ENCODE assay signal across 22 cellular contexts in the genomic region with DNA sequence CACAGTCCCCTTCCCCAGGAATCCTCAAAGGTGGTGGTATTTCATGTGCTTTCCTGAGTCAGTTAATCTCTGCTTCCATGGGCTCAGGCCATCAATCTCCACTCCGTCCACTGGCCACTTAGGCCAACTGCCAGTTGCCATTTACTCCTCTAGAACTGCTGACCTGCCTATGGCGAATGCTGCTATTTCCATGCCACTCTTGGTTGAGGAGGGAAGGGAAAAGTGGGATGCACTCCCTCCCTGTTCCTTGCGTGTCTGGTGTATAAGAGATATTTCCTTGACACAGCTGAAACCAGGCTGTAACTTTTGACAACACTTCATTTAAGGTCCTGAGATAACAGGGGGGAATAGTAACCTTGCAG.
DNase-seq lines count a peak whose midpoint lies in the region; ATAC-seq and TF ChIP-seq lines count a peak whose summit lies in the region.
"Had no signal": no experiment of that assay in that cellular context is flagged by ENCODE, and none has a peak within 500 bp of the region (broad histone marks: within the 10 kb centered on the region; RNA-seq: fewer than 3 reads in every experiment).

No MANE protein-coding gene starts in this region.

- no peaks in the 10 kb centered on the region for H3K79me2 ChIP-seq in SK-N-SH (ENCODE audit: insufficient read depth)
- H3K79me2 ChIP-seq in fibroblast of lung (ENCODE audit: control insufficient read depth, insufficient read depth, low read length): no peaks in the 10 kb centered on the region

- no peak for TF ChIP-seq RAD21 in SK-N-SH (IDR thresholded peaks at IDR 0.05; ENCODE audit: low read length)

- 0 out of 2 replicates have a peak overlapping the region, but pooled peaks have one; percentile 14 for H3K4me2 ChIP-seq in SK-N-SH
- H3K4me2 ChIP-seq in fibroblast of lung (ENCODE audit: extremely low read depth, insufficient read depth, low read length): no peak overlapping the region
- H3K4me2 ChIP-seq: GM23338 had no signal

- TF ChIP-seq POLR2A in spleen (IDR thresholded peaks at IDR 0.05): no peak

- H3K9me3 Mint-ChIP-seq in activated naive CD4-positive, alpha-beta T cell treated with anti-CD3 and anti-CD28 coated beads, Interleukin-2, amount 50 U/mL, for 24 hours: no peaks in the 10 kb centered on the region
- no peaks in the 10 kb centered on the region for H3K9me3 Mint-ChIP-seq in activated naive CD4-positive, alpha-beta T cell treated with anti-CD3 and anti-CD28 coated beads for 36 hours
- no peaks in the 10 kb centered on the region for H3K9me3 Mint-ChIP-seq in Calu3 (ENCODE audit: low read depth, unreplicated experiment)
- H3K9me3 Mint-ChIP-seq in activated CD8-positive, alpha-beta T cell treated with anti-CD3 and anti-CD28 coated beads for 36 hours: no peaks in the 10 kb centered on the region
- H3K9me3 Mint-ChIP-seq: GM23338 had no signal

- H3K4me3 Mint-ChIP-seq in activated naive CD4-positive, alpha-beta T cell treated with anti-CD3 and anti-CD28 coated beads, Interleukin-2, amount 50 U/mL, for 24 hours: no peak overlapping the region
- no peak overlapping the region for H3K4me3 Mint-ChIP-seq in activated naive CD4-positive, alpha-beta T cell treated with anti-CD3 and anti-CD28 coated beads for 36 hours
- no peak overlapping the region for H3K4me3 Mint-ChIP-seq in Calu3 (ENCODE audit: low read depth, unreplicated experiment)
- H3K4me3 Mint-ChIP-seq in activated CD8-positive, alpha-beta T cell treated with anti-CD3 and anti-CD28 coated beads for 36 hours: no peak overlapping the region
- H3K4me3 Mint-ChIP-seq: CD4-positive, CD25-positive, alpha-beta regulatory T cell; GM23338 had no signal

- no peaks in the 10 kb centered on the region for H3K36me3 Mint-ChIP-seq in activated naive CD4-positive, alpha-beta T cell treated with anti-CD3 and anti-CD28 coated beads, Interleukin-2, amount 50 U/mL, for 24 hours
- no peaks in the 10 kb centered on the region for H3K36me3 Mint-ChIP-seq in activated naive CD4-positive, alpha-beta T cell treated with anti-CD3 and anti-CD28 coated beads for 36 hours (ENCODE audit: low read depth)
- H3K36me3 Mint-ChIP-seq in Calu3 (ENCODE audit: insufficient read depth, unreplicated experiment): no peaks in the 10 kb centered on the region
- no peaks in the 10 kb centered on the region for H3K36me3 Mint-ChIP-seq in activated CD8-positive, alpha-beta T cell treated with anti-CD3 and anti-CD28 coated beads for 36 hours (ENCODE audit: low read depth)
- H3K36me3 Mint-ChIP-seq: CD4-positive, CD25-positive, alpha-beta regulatory T cell had no signal

- no peaks in the 10 kb centered on the region for H3K36me3 ChIP-seq in SK-N-SH (replicated peaks in 1 of 2; ENCODE audit: control insufficient read depth in 1 of 2, insufficient read depth in 2 of 2, low read length in 1 of 2)
- H3K36me3 ChIP-seq in fibroblast of lung (ENCODE audit: control insufficient read depth, insufficient read depth, low read length): no peaks in the 10 kb centered on the region
- H3K36me3 ChIP-seq in spleen: no peaks in the 10 kb centered on the region
- H3K36me3 ChIP-seq: BE2C had no signal

- BruUV-seq in Calu3 (replicated peaks; lab: Mats Ljungman, UMichigan): no TSS peak

- H3K27me3 ChIP-seq in SK-N-SH (ENCODE audit: insufficient read depth): no peaks in the 10 kb centered on the region
- no peaks in the 10 kb centered on the region for H3K27me3 ChIP-seq in fibroblast of lung (ENCODE audit: control insufficient read depth, insufficient read depth, low read length)
- peaks cover 0 to 4% (median 0%) of the 10 kb centered on the region in 7 donors for H3K27me3 ChIP-seq in spleen (replicated peaks in 1 of 7)
- H3K27me3 ChIP-seq: BE2C had no signal

- no peak overlapping the region for H3K4me3 ChIP-seq in SK-N-SH (ENCODE audit: low read depth in 2 of 2, low read length in 1 of 2)
- H3K4me3 ChIP-seq in fibroblast of lung (replicated peaks in 1 of 4; ENCODE audit: control extremely low read depth in 1 of 4, insufficient read depth in 1 of 4, low read depth in 3 of 4, low read length in 4 of 4): no peak overlapping the region
- no peak overlapping the region for H3K4me3 ChIP-seq in foreskin fibroblast (ENCODE audit: low read depth in 1 of 2, low read length in 2 of 2)
- H3K4me3 ChIP-seq in spleen: no peak overlapping the region
- H3K4me3 ChIP-seq: GM23338 had no signal

- 79% methylated on average over 3 of the region's 3 CpGs for WGBS in SK-N-SH (ENCODE audit: low lambda C conversion rate)
- 87 to 96% (median 91%) methylated on average over 3 of the region's 3 CpGs for WGBS in spleen, 5 donors

- H3K27ac ChIP-seq in SK-N-SH (ENCODE audit: low read depth in 2 of 2, low read length in 1 of 2) (peak overlapping the region in 1 of 2 experiments; percentile 81; a peak in 2 of 4 replicates), fibroblast of lung (ENCODE audit: insufficient read depth, low read length) (peak overlapping the region; percentile 35), spleen (no peak overlapping the region)
- H3K27ac ChIP-seq: 22Rv1 had no signal

- H3F3A ChIP-seq in SK-N-SH (replicated peaks; ENCODE audit: insufficient read depth): peaks cover 18% of the 10 kb centered on the region

- POLR2A ChIA-PET in SK-N-SH (lab: Yijun Ruan, JAX): no interaction called here
- POLR2A ChIA-PET in activated CD8-positive, alpha-beta T cell treated with anti-CD3 and anti-CD28 coated beads for 36 hours (lab: Charles Lee): no interaction called here

- H3K4me1 ChIP-seq in SK-N-SH (ENCODE audit: control insufficient read depth in 1 of 2, insufficient read depth in 2 of 2, low read depth in 1 of 2, low read length in 1 of 2) (peaks cover 5 to 30% of the 10 kb centered on the region in 2 experiments; a peak in 3 of 4 replicates), fibroblast of lung (ENCODE audit: control insufficient read depth, extremely low read depth, insufficient read depth, low read length) (peaks cover 14% of the 10 kb centered on the region), spleen (peaks cover 0 to 39% (median 0%) of the 10 kb centered on the region in 6 donors)
- H3K4me1 ChIP-seq: BE2C had no signal

- no peak for TF ChIP-seq CTCF in SK-N-SH (IDR thresholded peaks at IDR 0.05)
- no peak for TF ChIP-seq CTCF in fibroblast of lung (conservative IDR thresholded peaks at IDR 0.05 in 1 of 2, IDR thresholded peaks at IDR 0.05 in 1 of 2; ENCODE audit: low read depth in 1 of 2, low read length in 2 of 2)
- TF ChIP-seq CTCF in Calu3 (IDR thresholded peaks at IDR 0.05; ENCODE audit: unreplicated experiment): no peak
- TF ChIP-seq CTCF in foreskin fibroblast (IDR thresholded peaks at IDR 0.05; ENCODE audit: low read depth, low read length): no peak
- TF ChIP-seq CTCF in activated CD8-positive, alpha-beta T cell treated with anti-CD3 and anti-CD28 coated beads for 36 hours (IDR thresholded peaks at IDR 0.05): no peak
- TF ChIP-seq CTCF in spleen (IDR thresholded peaks at IDR 0.05 in 8 of 11, conservative IDR thresholded peaks at IDR 0.05 in 3 of 11): no peak

- H3K9me2 ChIP-seq in SK-N-SH: no peaks in the 10 kb centered on the region

- peaks cover 35% of the 10 kb centered on the region for H3K4me1 Mint-ChIP-seq in activated naive CD4-positive, alpha-beta T cell treated with anti-CD3 and anti-CD28 coated beads, Interleukin-2, amount 50 U/mL, for 24 hours
- H3K4me1 Mint-ChIP-seq in activated naive CD4-positive, alpha-beta T cell treated with anti-CD3 and anti-CD28 coated beads for 36 hours (ENCODE audit: low read depth): peaks cover 33% of the 10 kb centered on the region
- H3K4me1 Mint-ChIP-seq in Calu3 (ENCODE audit: low read depth, unreplicated experiment): peaks cover 13% of the 10 kb centered on the region
- H3K4me1 Mint-ChIP-seq in activated CD8-positive, alpha-beta T cell treated with anti-CD3 and anti-CD28 coated beads for 36 hours (ENCODE audit: low read depth): peaks cover 19% of the 10 kb centered on the region

- intact Hi-C loops in activated naive CD4-positive, alpha-beta T cell treated with anti-CD3 and anti-CD28 coated beads for 36 hours (cut with micrococcal nuclease): no loop called here
- intact Hi-C loops in Calu3 (cut with micrococcal nuclease; ENCODE audit: unreplicated experiment): no loop called here
- intact Hi-C loops in activated CD8-positive, alpha-beta T cell treated with anti-CD3 and anti-CD28 coated beads for 36 hours (cut with micrococcal nuclease): no loop called here
- intact Hi-C loops in spleen (cut with DNase I; ENCODE audit: low total_unique reads): no loop called here

- no peaks in the 10 kb centered on the region for H3K27me3 Mint-ChIP-seq in activated naive CD4-positive, alpha-beta T cell treated with anti-CD3 and anti-CD28 coated beads, Interleukin-2, amount 50 U/mL, for 24 hours
- H3K27me3 Mint-ChIP-seq in activated naive CD4-positive, alpha-beta T cell treated with anti-CD3 and anti-CD28 coated beads for 36 hours (ENCODE audit: low read depth): peaks cover 2% of the 10 kb centered on the region
- no peaks in the 10 kb centered on the region for H3K27me3 Mint-ChIP-seq in Calu3 (ENCODE audit: unreplicated experiment)
- peaks cover 23% of the 10 kb centered on the region for H3K27me3 Mint-ChIP-seq in activated CD8-positive, alpha-beta T cell treated with anti-CD3 and anti-CD28 coated beads for 36 hours
- H3K27me3 Mint-ChIP-seq: CD4-positive, CD25-positive, alpha-beta regulatory T cell had no signal

- ATAC-seq in activated CD8-positive, alpha-beta T cell treated with anti-CD3 and anti-CD28 coated beads for 36 hours: no peak
- ATAC-seq: GM23338 had no signal

- no peaks in the 10 kb centered on the region for H4K20me1 ChIP-seq in SK-N-SH (ENCODE audit: insufficient read depth)
- no peaks in the 10 kb centered on the region for H4K20me1 ChIP-seq in fibroblast of lung (ENCODE audit: control insufficient read depth, extremely low read depth, insufficient read depth, low read length)

- TF ChIP-seq EP300 in SK-N-SH (IDR thresholded peaks at IDR 0.05; ENCODE audit: borderline replicate concordance in 1 of 2, low read depth in 1 of 2, low read length in 1 of 2): no peak

- no peak overlapping the region; the same call in 1 of the 2 replicates for H3K9ac ChIP-seq in SK-N-SH
- H3K9ac ChIP-seq in fibroblast of lung (ENCODE audit: insufficient read depth, low read length): no peak overlapping the region

- CTCF ChIA-PET in activated naive CD4-positive, alpha-beta T cell treated with anti-CD3 and anti-CD28 coated beads for 36 hours (lab: Charles Lee): interaction anchor here (0.7 kb wide), 1 partner anchor 156 kb away, joined by 4 read pairs; no protein-coding TSS in a partner anchor
- CTCF ChIA-PET in SK-N-SH (lab: Yijun Ruan, JAX): no interaction called here
- CTCF ChIA-PET in Calu3 (lab: Charles Lee): interaction anchor here (1.8 kb wide), 1 partner anchor 77 kb away, joined by 6 read pairs; no protein-coding TSS in a partner anchor
- CTCF ChIA-PET in activated CD8-positive, alpha-beta T cell treated with anti-CD3 and anti-CD28 coated beads for 36 hours (lab: Charles Lee): interaction anchor here (1.3 kb wide), 1 partner anchor 19 kb away, joined by 3 read pairs; no protein-coding TSS in a partner anchor

- peak overlapping the region; percentile 19 for H3K27ac Mint-ChIP-seq in activated naive CD4-positive, alpha-beta T cell treated with anti-CD3 and anti-CD28 coated beads, Interleukin-2, amount 50 U/mL, for 24 hours
- no peak overlapping the region for H3K27ac Mint-ChIP-seq in activated naive CD4-positive, alpha-beta T cell treated with anti-CD3 and anti-CD28 coated beads for 36 hours
- no peak overlapping the region for H3K27ac Mint-ChIP-seq in Calu3 (ENCODE audit: unreplicated experiment)
- H3K27ac Mint-ChIP-seq in activated CD8-positive, alpha-beta T cell treated with anti-CD3 and anti-CD28 coated beads for 36 hours: no peak overlapping the region
- H3K27ac Mint-ChIP-seq: CD4-positive, CD25-positive, alpha-beta regulatory T cell; GM23338 had no signal

- H3K9me3 ChIP-seq in SK-N-SH (no peaks in the 10 kb centered on the region), fibroblast of lung (ENCODE audit: control insufficient read depth, insufficient read depth, low read depth, low read length) (no peaks in the 10 kb centered on the region), spleen (no peaks in the 10 kb centered on the region)
- H3K9me3 ChIP-seq: BE2C had no signal

- H2AFZ ChIP-seq in SK-N-SH (ENCODE audit: low read depth) (no peak overlapping the region), fibroblast of lung (ENCODE audit: low read length) (no peak overlapping the region)
- H2AFZ ChIP-seq: GM23338 had no signal

- DNase-seq in activated naive CD4-positive, alpha-beta T cell treated with anti-CD3 and anti-CD28 coated beads for 36 hours: no peak
- DNase-seq in SK-N-SH (no peak), fibroblast of lung (ENCODE audit: low read depth in 2 of 2) (no peak), Calu3 (no peak), foreskin fibroblast (no peak), spleen (no peak)
- no peak for DNase-seq in activated CD8-positive, alpha-beta T cell treated with anti-CD3 and anti-CD28 coated beads for 36 hours
- DNase-seq: BE2C; CD4-positive, CD25-positive, alpha-beta regulatory T cell; COR-L47; DMS153; GDM1; KBM-7; NCI-H1105; NCI-H1694; NCI-H2081 treated with DMSO at 0.1 percent for 48 hours; NCI-H748 treated with DMSO at 0.1 percent for 48 hours; RPMI8226; SIG-M5 had no signal
